ENCODE assay signal across 18 cellular contexts in the genomic region with DNA sequence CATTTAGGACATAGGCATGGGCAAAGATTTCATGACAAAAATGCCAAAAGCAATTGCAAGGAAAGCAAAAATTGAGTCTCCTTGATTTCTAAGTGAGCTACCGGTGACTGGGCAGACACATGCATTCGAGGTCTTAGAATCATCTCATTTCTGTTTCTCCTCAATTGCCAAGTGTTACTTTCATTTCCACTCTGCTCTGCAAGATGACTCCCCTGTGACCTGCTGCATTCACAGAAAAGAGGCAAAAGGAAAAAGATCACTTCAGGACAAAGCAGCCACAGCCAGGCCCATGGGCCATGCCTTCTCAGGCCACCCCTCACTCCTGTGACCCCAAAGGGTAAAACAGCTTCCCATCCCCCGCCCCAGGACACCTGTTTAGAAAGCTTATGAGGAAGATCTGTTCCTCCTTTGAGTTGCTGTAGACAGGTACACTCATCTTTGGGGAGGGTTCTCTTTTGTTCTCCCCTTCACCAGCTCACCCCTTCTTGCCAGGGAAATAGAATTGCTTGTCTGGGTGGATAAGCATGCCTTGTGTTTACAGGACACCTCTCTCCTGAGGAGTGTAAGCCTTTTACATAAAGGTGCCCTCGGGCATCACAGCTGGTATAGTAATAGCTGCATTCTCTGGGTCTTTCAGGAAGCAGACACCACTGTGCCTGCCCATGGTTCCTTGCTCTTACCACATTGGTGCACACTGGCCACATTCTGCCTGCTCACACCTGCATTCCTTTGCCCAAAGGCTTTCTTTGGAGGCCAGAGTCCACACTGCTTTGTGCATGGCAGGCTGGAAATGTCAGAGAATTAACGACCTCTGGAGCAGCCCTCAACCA.
DNase-seq lines count a peak whose midpoint lies in the region; ATAC-seq, FAIRE-seq and TF ChIP-seq lines count a peak whose summit lies in the region.
"Had no signal": no experiment of that assay in that cellular context is flagged by ENCODE, and none has a peak within 500 bp of the region (broad histone marks: within the 10 kb centered on the region; RNA-seq: fewer than 3 reads in every experiment).

No MANE protein-coding gene starts in this region.

- no peaks in the 10 kb centered on the region for H3K27me3 ChIP-seq in bronchial epithelial cell (ENCODE audit: control insufficient read depth, insufficient read depth, low read length)
- H3K27me3 ChIP-seq: cardiac muscle cell had no signal

- no peak for FAIRE-seq in bronchial epithelial cell (lab: Jason Lieb, UNC)
- no peak for FAIRE-seq in HTR-8/SVneo (lab: Jason Lieb, UNC)
- FAIRE-seq: A549, GM12892 had no signal

- no peaks in the 10 kb centered on the region for H3K36me3 Mint-ChIP-seq in osteocyte (ENCODE audit: unreplicated experiment)
- H3K36me3 Mint-ChIP-seq: activated naive CD4-positive, alpha-beta T cell treated with anti-CD3 and anti-CD28 coated beads, Interleukin-2, amount 50 U/mL, for 72 hours; CD4-positive, alpha-beta memory T cell had no signal

- no peaks in the 10 kb centered on the region for H3K27me3 Mint-ChIP-seq in osteocyte (ENCODE audit: unreplicated experiment)

- TF ChIP-seq CTCF in bronchial epithelial cell (IDR thresholded peaks at IDR 0.05; ENCODE audit: insufficient read depth, low read length, severe bottlenecking) = no peak
- TF ChIP-seq CTCF in osteocyte (IDR thresholded peaks at IDR 0.05) = no peak

- DNase-seq in NOMO-1 treated with DMSO at 0.1 percent for 48 hours (lab: John Stamatoyannopoulos, UW; ENCODE audit: unreplicated experiment) (peak; percentile 11), NOMO-1 treated with dmso at 0.1 percent for 144 hours (lab: John Stamatoyannopoulos, UW; ENCODE audit: unreplicated experiment) (no peak), bronchial epithelial cell (ENCODE audit: low read depth) (peak; percentile 35), osteocyte (ENCODE audit: extremely low spot score, unreplicated experiment) (peak; percentile 60), ecto neural progenitor cell (ENCODE audit: low spot score) (no peak), SK-N-DZ (ENCODE audit: low spot score) (no peak), HTR-8/SVneo (ENCODE audit: insufficient read length, low spot score) (no peak)
- DNase-seq: CD4-positive, alpha-beta memory T cell; effector CD8-positive, alpha-beta T cell; H7; NCI-H1105 treated with DMSO at 0.1 percent for 48 hours; PC-9; stimulated activated CD4-positive, alpha-beta T cell treated with anti-CD3 and anti-CD28 coated beads, Interleukin-2, amount 100 ng/mL, for 24 hours had no signal

- no peak overlapping the region for H3K27ac Mint-ChIP-seq in osteocyte (ENCODE audit: unreplicated experiment)
- H3K27ac Mint-ChIP-seq: activated naive CD4-positive, alpha-beta T cell treated with anti-CD3 and anti-CD28 coated beads, Interleukin-2, amount 50 U/mL, for 72 hours; CD4-positive, alpha-beta memory T cell had no signal

- H3K36me3 ChIP-seq in bronchial epithelial cell (ENCODE audit: control insufficient read depth, insufficient read depth, low read length) = no peaks in the 10 kb centered on the region
- H3K36me3 ChIP-seq: cardiac muscle cell had no signal

- H3K9me3 Mint-ChIP-seq in osteocyte (ENCODE audit: unreplicated experiment) = no peaks in the 10 kb centered on the region

- no peak overlapping the region for H3K4me3 ChIP-seq in bronchial epithelial cell (ENCODE audit: low read depth, low read length)
- H3K4me3 ChIP-seq: A549, cardiac muscle cell, PC-9 had no signal

- H3K4me3 Mint-ChIP-seq in osteocyte (ENCODE audit: unreplicated experiment) = no peak overlapping the region
- H3K4me3 Mint-ChIP-seq: CD4-positive, alpha-beta memory T cell had no signal

- no peaks in the 10 kb centered on the region for H3K4me1 Mint-ChIP-seq in osteocyte (ENCODE audit: unreplicated experiment)
- H3K4me1 Mint-ChIP-seq: CD4-positive, alpha-beta memory T cell had no signal

- peak; percentile 66 for ATAC-seq in GM21576 (IDR thresholded peaks at IDR 0.05; ENCODE audit: unreplicated experiment)
- ATAC-seq: A549 had no signal

Comparison
In these comparisons a context has a peak if more than half of its experiments do, and no peak if none do; other contexts are left out.
1. DNase-seq: peak in NOMO-1 treated with DMSO at 0.1 percent for 48 hours (single experiment), bronchial epithelial cell (single experiment) and osteocyte (single experiment); none in NOMO-1 treated with dmso at 0.1 percent for 144 hours (single experiment), ecto neural progenitor cell (single experiment), SK-N-DZ (single experiment) and HTR-8/SVneo (single experiment).